Comparison of ENCODE assay signal across 4 cellular contexts in genomic region chr6:8045769-8046168, GRCh38. TPM values are rescaled to one million over a fixed set of nuclear protein-coding genes. Genes with fewer than 3 reads are reported as not detected.
DNase-seq lines count a peak whose midpoint lies in the region; ATAC-seq, FAIRE-seq and TF ChIP-seq lines count a peak whose summit lies in the region.
"Not testable (repeated sequence)": the region's sequence is repeated elsewhere in the genome, so short reads cannot be mapped to it uniquely, and the experiment has no call there.

No MANE protein-coding gene starts in this region.

- H4K91ac ChIP-seq in neuronal stem cell (ENCODE audit: low read depth, low read length, poor library complexity), result not testable (repeated sequence)

- BruUV-seq in HepG2 (replicated peaks; lab: Mats Ljungman, UMichigan), result not testable (repeated sequence)

- not testable (repeated sequence) for H2BK120ac ChIP-seq in neuronal stem cell (ENCODE audit: low read depth, low read length)

- POLR2A ChIA-PET in HepG2 (lab: Yijun Ruan, JAX), result not testable (repeated sequence)

- H3K4me1 ChIP-seq in endodermal cell (ENCODE audit: control insufficient read depth, insufficient read depth, low read length); HepG2 (ENCODE audit: insufficient read depth, low read length); neuronal stem cell (ENCODE audit: control insufficient read depth in 2 of 2, insufficient read depth in 1 of 2, low read depth in 1 of 2, low read length in 2 of 2): not testable (repeated sequence)

- not testable (repeated sequence) for H3K27me3 Mint-ChIP-seq in endodermal cell (ENCODE audit: insufficient read depth)

- H4K20me1 ChIP-seq in HepG2 (ENCODE audit: insufficient read depth, low read length), result not testable (repeated sequence)

- H4K8ac ChIP-seq in neuronal stem cell (ENCODE audit: low read depth, low read length), result not testable (repeated sequence)

- not testable (repeated sequence) for H3K79me2 ChIP-seq in HepG2 (ENCODE audit: insufficient read depth, low read length)

- not testable (repeated sequence) for H3K4me3 ChIP-seq in astrocyte of the spinal cord (ENCODE audit: low read depth, low read length); endodermal cell (ENCODE audit: low read length); HepG2 (replicated peaks in 1 of 3; ENCODE audit: insufficient read depth in 1 of 3, low read depth in 2 of 3, low read length in 3 of 3); neuronal stem cell (ENCODE audit: low read length in 2 of 2)

- peaks cover 38% of the 10 kb centered on the region for H3K9me3 Mint-ChIP-seq in endodermal cell

- H3K4me2 ChIP-seq in HepG2 (ENCODE audit: low read depth, low read length), result not testable (repeated sequence)
- peak overlapping the region; percentile 25 for H3K4me2 ChIP-seq in neuronal stem cell (ENCODE audit: insufficient read depth, low read length, poor library complexity, severe bottlenecking)

- TF ChIP-seq RAD21 in HepG2 (CRISPR knock-in tag; IDR thresholded peaks at IDR 0.05), result not testable (repeated sequence)

- not testable (repeated sequence) for ATAC-seq in HepG2

- intact Hi-C loops in HepG2 (cut with micrococcal nuclease; ENCODE audit: unreplicated experiment), result not testable (repeated sequence)

- H3K27ac ChIP-seq in endodermal cell (ENCODE audit: low read depth, low read length); HepG2 (ENCODE audit: extremely low read length, insufficient read depth, low read length); neuronal stem cell (replicated peaks; ENCODE audit: low read length): not testable (repeated sequence)

- not testable (repeated sequence) for TF ChIP-seq POLR2A in HepG2 (IDR thresholded peaks at IDR 0.05; ENCODE audit: insufficient read depth in 1 of 2, low read depth in 2 of 2, low read length in 2 of 2)

- H2BK12ac ChIP-seq in neuronal stem cell (ENCODE audit: low read length), result not testable (repeated sequence)

- not testable (repeated sequence) for FAIRE-seq in HepG2 (lab: Jason Lieb, UNC)

- not testable (repeated sequence) for H3K18ac ChIP-seq in neuronal stem cell (ENCODE audit: low read length)

- not testable (repeated sequence) for H3K4ac ChIP-seq in neuronal stem cell (ENCODE audit: low read length)

- TF ChIP-seq EP300 in HepG2 (IDR thresholded peaks at IDR 0.05; ENCODE audit: low read depth in 2 of 2, low read length in 2 of 2); HepG2 (CRISPR knock-in tag; IDR thresholded peaks at IDR 0.05; ENCODE audit: borderline replicate concordance): not testable (repeated sequence)

- WGBS in endodermal cell (ENCODE audit: insufficient coverage in 1 of 2, insufficient read length in 1 of 2), 2 experiments, result 80 to 91% methylated on average over 1 to 4 of the region's 4 CpGs
- WGBS in HepG2 (ENCODE audit: low lambda C conversion rate), result 89% methylated on average over 4 of the region's 4 CpGs
- WGBS in neuronal stem cell (ENCODE audit: extremely low coverage in 2 of 2, insufficient read length in 2 of 2, insufficient replicate concordance in 1 of 2), 2 donors, result no CpG with 5 or more reads among the region's 4 CpGs

- H3K79me1 ChIP-seq in neuronal stem cell (ENCODE audit: low read depth, low read length), result not testable (repeated sequence)

- not testable (repeated sequence) for H3K23ac ChIP-seq in neuronal stem cell (ENCODE audit: low read depth, low read length, poor library complexity)

- not testable (repeated sequence) for H3K4me1 Mint-ChIP-seq in endodermal cell

- not testable (repeated sequence) for TF ChIP-seq CTCF in astrocyte of the spinal cord (IDR thresholded peaks at IDR 0.05; ENCODE audit: low read depth, low read length); endodermal cell (conservative IDR thresholded peaks at IDR 0.05); HepG2 (CRISPR knock-in tag; IDR thresholded peaks at IDR 0.05)

- DNase-seq in astrocyte of the spinal cord (ENCODE audit: low read depth, low spot score), result peak; percentile 28
- not testable (repeated sequence) for DNase-seq in endodermal cell; HepG2 (ENCODE audit: low spot score); neuronal stem cell (ENCODE audit: low spot score)

- CTCF ChIA-PET in HepG2 (lab: Yijun Ruan, JAX; ENCODE audit: low intra/inter-chr PET ratio, low total read pairs), result not testable (repeated sequence)

- peak overlapping the region; percentile 68 for H3K27ac Mint-ChIP-seq in endodermal cell

- H2BK15ac ChIP-seq in neuronal stem cell (ENCODE audit: low read length), result not testable (repeated sequence)

- not testable (repeated sequence) for H3K9ac ChIP-seq in endodermal cell (ENCODE audit: extremely low read depth, low read length, poor library complexity, severe bottlenecking); HepG2 (ENCODE audit: insufficient read depth, low read depth, low read length); neuronal stem cell (ENCODE audit: low read depth, low read length, poor library complexity)

- not testable (repeated sequence) for H3K4me3 Mint-ChIP-seq in endodermal cell

- H3K9me3 ChIP-seq in endodermal cell (ENCODE audit: control insufficient read depth, low read length), result peaks cover 42% of the 10 kb centered on the region
- not testable (repeated sequence) for H3K9me3 ChIP-seq in HepG2 (ENCODE audit: low read length); neuronal stem cell (replicated peaks in 1 of 2; ENCODE audit: control insufficient read depth in 2 of 2, insufficient read depth in 1 of 2, low read depth in 1 of 2, low read length in 2 of 2)

- H2AK5ac ChIP-seq in neuronal stem cell (ENCODE audit: low read depth, low read length), result not testable (repeated sequence)

- not testable (repeated sequence) for H2BK5ac ChIP-seq in neuronal stem cell (ENCODE audit: low read length)

- not testable (repeated sequence) for H2AFZ ChIP-seq in HepG2 (ENCODE audit: low read length); neuronal stem cell (ENCODE audit: low read length)

- in situ Hi-C loops in astrocyte of the spinal cord (cut with HindIII; ENCODE audit: low sequenced_read_pairs); HepG2 (cut with HindIII; ENCODE audit: extremely low pct_ligation_motif_present, low pct_unique_long_range_greater_than_20kb): not testable (repeated sequence)

- peaks cover 68% of the 10 kb centered on the region for H3K36me3 Mint-ChIP-seq in endodermal cell (ENCODE audit: low read depth)

- H3K27me3 ChIP-seq in endodermal cell (ENCODE audit: control insufficient read depth, insufficient read depth, low read length, poor library complexity, severe bottlenecking); HepG2 (ENCODE audit: control insufficient read depth in 1 of 2, insufficient read depth in 2 of 2, low read length in 2 of 2); neuronal stem cell (ENCODE audit: control insufficient read depth in 3 of 3, insufficient read depth in 3 of 3, low read depth in 1 of 3, low read length in 3 of 3): not testable (repeated sequence)

- H3K14ac ChIP-seq in neuronal stem cell (ENCODE audit: low read length), result not testable (repeated sequence)

- H3K36me3 ChIP-seq in endodermal cell (ENCODE audit: control insufficient read depth, insufficient read depth, low read length), result not testable (repeated sequence)
- H3K36me3 ChIP-seq in HepG2 (replicated peaks in 1 of 2; ENCODE audit: control insufficient read depth in 1 of 2, insufficient read depth in 2 of 2, low read length in 2 of 2) (peaks cover 4 to 26% of the 10 kb centered on the region in 2 experiments), neuronal stem cell (replicated peaks in 1 of 2; ENCODE audit: control insufficient read depth in 2 of 2, insufficient read depth in 2 of 2, low read length in 2 of 2) (peaks cover 3 to 17% of the 10 kb centered on the region in 2 donors)

RNA-seq across cellular contexts. Expression of gene BLOC1S5, which starts 18.4 kb away (rescaled TPM):
- total RNA-seq in endodermal cell, result 10 to 100 TPM; 14.4 to 17.6 TPM
- 22.4 TPM for polyA plus RNA-seq in endodermal cell (2013, experiment 1 of 2)
- polyA plus RNA-seq in endodermal cell (2013, experiment 2 of 2), result 25.0 TPM
- 41.5 and 63.5 TPM in 2 replicates for total RNA-seq in HepG2 (2016; rRNA removed; fragmentation: Illumina TruSeq; extraction: Trizol)
- 11.2 and 12.1 TPM in 2 replicates for total RNA-seq in HepG2 (2016; cell fraction: cytosol; rRNA removed; fragmentation: Illumina TruSeq; extraction: Trizol; ENCODE audit: low read depth)
- total RNA-seq in HepG2 (2016; cell fraction: insoluble cytoplasmic fraction; rRNA removed; fragmentation: Illumina TruSeq; extraction: Trizol), result 40.0 and 66.3 TPM in 2 replicates
- total RNA-seq in HepG2 (2016; cell fraction: membrane; rRNA removed; fragmentation: Illumina TruSeq; extraction: Trizol), result 32.2 and 33.6 TPM in 2 replicates
- 22.8 and 26.5 TPM in 2 replicates for total RNA-seq in HepG2 (2016; cell fraction: nucleus; rRNA removed; fragmentation: Illumina TruSeq; extraction: Trizol)
- 8.5 and 10.5 TPM in 2 replicates for polyA plus RNA-seq in HepG2 (2011; rRNA removed)
- 5.3 and 9.2 TPM in 2 replicates for polyA plus RNA-seq in HepG2 (2011; cell fraction: cytosol; rRNA removed)
- polyA plus RNA-seq in HepG2 (2011; cell fraction: nucleus; rRNA removed), result 1.9 and 2.2 TPM in 2 replicates
- polyA plus RNA-seq in HepG2 (2012), result 15.3 and 19.3 TPM in 2 replicates
- 6.5 and 6.7 TPM in 2 replicates for polyA plus RNA-seq in HepG2 (2016; cell fraction: cytosol; fragmentation: Illumina TruSeq; extraction: Trizol; ENCODE audit: low read depth)
- 46.8 and 46.9 TPM in 2 replicates for polyA plus RNA-seq in HepG2 (2016; cell fraction: insoluble cytoplasmic fraction; fragmentation: Illumina TruSeq; extraction: Trizol; ENCODE audit: low read depth)
- 16.1 and 17.3 TPM in 2 replicates for polyA plus RNA-seq in HepG2 (2016; cell fraction: membrane; fragmentation: Illumina TruSeq; extraction: Trizol; ENCODE audit: low read depth)
- polyA plus RNA-seq in HepG2 (2016; cell fraction: nucleus; fragmentation: Illumina TruSeq; extraction: Trizol; ENCODE audit: insufficient read depth, low read depth), result 15.0 and 16.2 TPM in 2 replicates
- 1.4 and 3.1 TPM in 2 replicates for polyA minus RNA-seq in HepG2 (2011; rRNA and poly(A)+ RNA removed; ENCODE audit: low replicate concordance)
- polyA minus RNA-seq in HepG2 (2011; cell fraction: cytosol; rRNA and poly(A)+ RNA removed), result 7.6 and 10.1 TPM in 2 replicates
- polyA minus RNA-seq in HepG2 (2011; cell fraction: nucleus; rRNA and poly(A)+ RNA removed), result 20.7 and 27.4 TPM in 2 replicates
- 19.0 TPM for polyA plus RNA-seq in neuronal stem cell (2013, experiment 1 of 2)
- 17.6 TPM for polyA plus RNA-seq in neuronal stem cell (2013, experiment 2 of 2)

RNA-seq across cellular contexts. Expression of gene EEF1E1, which starts 56.6 kb away (rescaled TPM):
- total RNA-seq in endodermal cell (10 to 100 TPM; 41.5 to 46.6 TPM), HepG2 (2016; rRNA removed; fragmentation: Illumina TruSeq; extraction: Trizol) (188 and 270 TPM in 2 replicates)
- polyA plus RNA-seq in endodermal cell (2013, experiment 1 of 2), result 65.3 TPM
- polyA plus RNA-seq in endodermal cell (2013, experiment 2 of 2), result 61.7 TPM
- 62.9 and 68.9 TPM in 2 replicates for total RNA-seq in HepG2 (2016; cell fraction: cytosol; rRNA removed; fragmentation: Illumina TruSeq; extraction: Trizol; ENCODE audit: low read depth)
- 186 and 287 TPM in 2 replicates for total RNA-seq in HepG2 (2016; cell fraction: insoluble cytoplasmic fraction; rRNA removed; fragmentation: Illumina TruSeq; extraction: Trizol)
- total RNA-seq in HepG2 (2016; cell fraction: membrane; rRNA removed; fragmentation: Illumina TruSeq; extraction: Trizol), result 86.5 and 89.3 TPM in 2 replicates
- total RNA-seq in HepG2 (2016; cell fraction: nucleus; rRNA removed; fragmentation: Illumina TruSeq; extraction: Trizol), result 93.4 and 98.7 TPM in 2 replicates
- 94.5 and 128 TPM in 2 replicates for polyA plus RNA-seq in HepG2 (2011; rRNA removed)
- 93.8 and 101 TPM in 2 replicates for polyA plus RNA-seq in HepG2 (2011; cell fraction: cytosol; rRNA removed)
- 27.9 and 33.4 TPM in 2 replicates for polyA plus RNA-seq in HepG2 (2011; cell fraction: nucleus; rRNA removed)
- polyA plus RNA-seq in HepG2 (2012), result 93.5 and 97.9 TPM in 2 replicates
- polyA plus RNA-seq in HepG2 (2016; cell fraction: cytosol; fragmentation: Illumina TruSeq; extraction: Trizol; ENCODE audit: low read depth), result 51.5 and 51.7 TPM in 2 replicates
- 263 and 287 TPM in 2 replicates for polyA plus RNA-seq in HepG2 (2016; cell fraction: insoluble cytoplasmic fraction; fragmentation: Illumina TruSeq; extraction: Trizol; ENCODE audit: low read depth)
- 64.6 and 67.7 TPM in 2 replicates for polyA plus RNA-seq in HepG2 (2016; cell fraction: membrane; fragmentation: Illumina TruSeq; extraction: Trizol; ENCODE audit: low read depth)
- 113 and 114 TPM in 2 replicates for polyA plus RNA-seq in HepG2 (2016; cell fraction: nucleus; fragmentation: Illumina TruSeq; extraction: Trizol; ENCODE audit: insufficient read depth, low read depth)
- 20.7 and 22.4 TPM in 2 replicates for polyA minus RNA-seq in HepG2 (2011; rRNA and poly(A)+ RNA removed; ENCODE audit: low replicate concordance)
- 21.0 and 30.3 TPM in 2 replicates for polyA minus RNA-seq in HepG2 (2011; cell fraction: cytosol; rRNA and poly(A)+ RNA removed)
- 82.0 and 84.3 TPM in 2 replicates for polyA minus RNA-seq in HepG2 (2011; cell fraction: nucleus; rRNA and poly(A)+ RNA removed)
- 64.2 TPM for polyA plus RNA-seq in neuronal stem cell (2013, experiment 1 of 2)
- 65.0 TPM for polyA plus RNA-seq in neuronal stem cell (2013, experiment 2 of 2)
